11 cellular contexts compared by ENCODE assay signal in the genomic region with DNA sequence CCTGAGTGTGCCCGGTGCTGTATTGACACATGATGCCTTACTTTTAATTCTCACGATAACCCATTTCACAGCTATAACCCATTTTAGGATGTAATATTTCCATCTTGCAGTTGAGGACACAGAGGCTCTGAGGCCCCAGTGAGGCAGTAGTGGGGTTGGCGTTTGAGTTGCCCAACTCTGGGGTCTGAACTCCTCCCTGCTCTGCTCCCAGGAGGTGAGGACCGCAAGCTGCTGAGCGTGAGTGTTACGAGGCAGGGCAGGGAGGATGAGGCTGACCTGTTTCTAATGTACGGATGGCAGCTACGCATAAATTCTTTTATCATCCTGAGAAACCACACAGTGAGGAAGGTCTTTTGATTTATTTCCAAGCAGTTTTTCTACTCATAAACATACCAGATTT. TPM values are rescaled to one million over a fixed set of nuclear protein-coding genes. Genes with fewer than 3 reads are reported as not detected.
DNase-seq lines count a peak whose midpoint lies in the region; ATAC-seq, FAIRE-seq and TF ChIP-seq lines count a peak whose summit lies in the region.
"Had no signal": no experiment of that assay in that cellular context is flagged by ENCODE, and none has a peak within 500 bp of the region (broad histone marks: within the 10 kb centered on the region; RNA-seq: fewer than 3 reads in every experiment).

No MANE protein-coding gene starts in this region.

- peak overlapping the region; percentile 19 for H3K4me3 Mint-ChIP-seq in activated T-cell treated with anti-CD3 and anti-CD28 coated beads, Interleukin-2, amount 50 U/mL, for 4 hours

- H3K4me3 ChIP-seq in adipocyte (ENCODE audit: low read length) (no peak overlapping the region), left lung (no peak overlapping the region), testis (no peak overlapping the region)

- peak overlapping the region; percentile 85 for H3K9ac ChIP-seq in adipocyte (ENCODE audit: low read length)

- no peaks in the 10 kb centered on the region for H3K27me3 ChIP-seq in adipocyte (replicated peaks; ENCODE audit: control insufficient read depth, insufficient read depth, low read length)
- no peaks in the 10 kb centered on the region for H3K27me3 ChIP-seq in left lung
- H3K27me3 ChIP-seq in testis, result no peaks in the 10 kb centered on the region

- H3K9me3 ChIP-seq in adipocyte (ENCODE audit: control insufficient read depth, low read length) (no peaks in the 10 kb centered on the region), left lung (no peaks in the 10 kb centered on the region), testis (no peaks in the 10 kb centered on the region)

- TF ChIP-seq POLR2A in testis (IDR thresholded peaks at IDR 0.05) (no peak), GM12891 (IDR thresholded peaks at IDR 0.05; ENCODE audit: low read depth, low read length) (no peak)

- H3K36me3 ChIP-seq in adipocyte (ENCODE audit: control insufficient read depth, insufficient read depth, low read length, severe bottlenecking), result peaks cover 30% of the 10 kb centered on the region
- H3K36me3 ChIP-seq in left lung, result peaks cover 0 to 86% of the 10 kb centered on the region in 2 donors
- no peaks in the 10 kb centered on the region for H3K36me3 ChIP-seq in testis (ENCODE audit: low read depth, missing control alignments)

- no peak for ATAC-seq in activated T-cell treated with anti-CD3 and anti-CD28 coated beads, Interleukin-2, amount 50 U/mL, for 4 hours
- ATAC-seq in left lung, result no peak
- no peak for ATAC-seq in HG03175 (IDR thresholded peaks at IDR 0.05; ENCODE audit: unreplicated experiment)

- 80 to 83% methylated on average over 8 of the region's 8 CpGs for WGBS in testis, 2 donors

- no peak for FAIRE-seq in GM12891 (lab: Jason Lieb, UNC)

- H3K27ac ChIP-seq in left lung, result peak overlapping the region; percentile 75 to 84
- H3K27ac ChIP-seq in testis, result peak overlapping the region; percentile 85
- H3K27ac ChIP-seq: WERI-Rb-1 had no signal

- peaks cover 24% of the 10 kb centered on the region for H3K36me3 Mint-ChIP-seq in activated T-cell treated with anti-CD3 and anti-CD28 coated beads, Interleukin-2, amount 50 U/mL, for 4 hours (ENCODE audit: insufficient read depth)

- peaks cover 61% of the 10 kb centered on the region for H3K4me1 Mint-ChIP-seq in activated T-cell treated with anti-CD3 and anti-CD28 coated beads, Interleukin-2, amount 50 U/mL, for 4 hours (ENCODE audit: low read depth)

- H3K9me3 Mint-ChIP-seq in activated T-cell treated with anti-CD3 and anti-CD28 coated beads, Interleukin-2, amount 50 U/mL, for 4 hours, result no peaks in the 10 kb centered on the region

- DNase-seq in activated T-cell treated with anti-CD3 and anti-CD28 coated beads, Interleukin-2, amount 50 U/mL, for 4 hours, result no peak
- DNase-seq in activated T-cell treated with anti-CD3 and anti-CD28 coated beads, Interleukin-2, amount 50 U/mL, for 48 hours, result no peak
- DNase-seq in adipocyte (ENCODE audit: low read depth) (no peak), left lung (no peak), testis (no peak), GM12891 (ENCODE audit: insufficient read length, low spot score) (no peak), NCI-H345 treated with DMSO at 0.1 percent for 48 hours (lab: John Stamatoyannopoulos, UW; ENCODE audit: unreplicated experiment) (no peak)
- DNase-seq: GF-D8; stimulated activated CD4-positive, alpha-beta T cell treated with anti-CD3 and anti-CD28 coated beads, Interleukin-2, amount 100 ng/mL, for 48 hours; WERI-Rb-1 had no signal

- TF ChIP-seq CTCF in left lung (IDR thresholded peaks at IDR 0.05) (no peak), testis (IDR thresholded peaks at IDR 0.05) (no peak)

- H3K4me1 ChIP-seq in adipocyte (ENCODE audit: control insufficient read depth, insufficient read depth, low read length) (peaks cover 35% of the 10 kb centered on the region), left lung (peaks cover 10 to 46% of the 10 kb centered on the region in 2 donors), testis (peaks cover 29% of the 10 kb centered on the region)

- intact Hi-C loops in left lung (cut with DNase I) (no loop called here), testis (cut with DNase I; ENCODE audit: low total_unique reads) (no loop called here)

- H3K27me3 Mint-ChIP-seq in activated T-cell treated with anti-CD3 and anti-CD28 coated beads, Interleukin-2, amount 50 U/mL, for 4 hours (ENCODE audit: low read depth), result no peaks in the 10 kb centered on the region

TF ChIP-seq in GM12891, 5 proteins besides CTCF, POLR2A, EP300 and RAD21:
- no peak for TF ChIP-seq POLR2AphosphoS5 (IDR thresholded peaks at IDR 0.05; ENCODE audit: low read depth, low read length)
TF ChIP-seq in GM12891: peak in this region for 0.

RNA-seq across cellular contexts. Expression of a gene that starts 11.4 kb away (rescaled TPM):
- 10 to 100 TPM; 22.6 to 24.0 (median 23.6) TPM for total RNA-seq in activated T-cell treated with anti-CD3 and anti-CD28 coated beads, Interleukin-2, amount 50 U/mL, for 4 hours
- total RNA-seq in left lung, result 10 to 100 TPM; 61.9 to 70.6 TPM
- 10 to 100 TPM; 54.3 to 61.3 TPM for total RNA-seq in testis
- polyA plus RNA-seq in testis (ENCODE audit: insufficient read depth, low read depth, low replicate concordance), result 30.9 TPM
- polyA plus RNA-seq in GM12891 (2012; ENCODE audit: low read depth, missing spikeins), result 5.2 TPM

RNA-seq across cellular contexts. Expression of a gene that starts 11.6 kb away (rescaled TPM):
- total RNA-seq in activated T-cell treated with anti-CD3 and anti-CD28 coated beads, Interleukin-2, amount 50 U/mL, for 4 hours, result 1 to 10 TPM; 4.7 to 5.6 (median 4.8) TPM
- total RNA-seq in left lung (1 to 10 TPM; 6.2 to 7.4 TPM), testis (10 to 100 TPM; 14.0 to 18.0 TPM)
- 11.6 TPM for polyA plus RNA-seq in testis (ENCODE audit: insufficient read depth, low read depth, low replicate concordance)
- 6.8 TPM for polyA plus RNA-seq in GM12891 (2012; ENCODE audit: low read depth, missing spikeins)

RNA-seq across cellular contexts. Expression of a gene that starts 27.4 kb away (rescaled TPM):
- under 1 TPM in 1 of 3 donors, not detected in 2; 0.20 TPM for total RNA-seq in activated T-cell treated with anti-CD3 and anti-CD28 coated beads, Interleukin-2, amount 50 U/mL, for 4 hours
- total RNA-seq in left lung (10 to 100 TPM; 32.6 to 49.4 TPM), testis (10 to 100 TPM; 10.9 to 18.5 TPM)
- polyA plus RNA-seq in testis (ENCODE audit: insufficient read depth, low read depth, low replicate concordance), result 15.1 TPM
- polyA plus RNA-seq in GM12891 (2012; ENCODE audit: low read depth, missing spikeins), result not detected

RNA-seq across cellular contexts. Expression of a gene that starts 54.0 kb away (rescaled TPM):
- 10 to 100 TPM; 14.4 to 15.8 (median 15.2) TPM for total RNA-seq in activated T-cell treated with anti-CD3 and anti-CD28 coated beads, Interleukin-2, amount 50 U/mL, for 4 hours
- total RNA-seq in left lung, result 10 to 100 TPM; 14.9 to 19.4 TPM
- 10 to 100 TPM; 26.4 to 29.4 TPM for total RNA-seq in testis
- 36.9 TPM for polyA plus RNA-seq in testis (ENCODE audit: insufficient read depth, low read depth, low replicate concordance)
- 5.2 TPM for polyA plus RNA-seq in GM12891 (2012; ENCODE audit: low read depth, missing spikeins)

RNA-seq across cellular contexts. Expression of a gene that starts 54.1 kb away (rescaled TPM):
- total RNA-seq in activated T-cell treated with anti-CD3 and anti-CD28 coated beads, Interleukin-2, amount 50 U/mL, for 4 hours, result 100 to 1,000 TPM; 166 to 183 (median 167) TPM
- total RNA-seq in left lung, result 10 to 100 TPM; 42.6 to 60.9 TPM
- 100 to 1,000 TPM; 165 to 184 TPM for total RNA-seq in testis
- polyA plus RNA-seq in testis (ENCODE audit: insufficient read depth, low read depth, low replicate concordance), result 241 TPM
- polyA plus RNA-seq in GM12891 (2012; ENCODE audit: low read depth, missing spikeins), result 29.5 TPM

Comparison
In these comparisons a context has a peak if more than half of its experiments do, and no peak if none do; other contexts are left out.
1. RNA of a gene that starts 27.4 kb away (total RNA-seq): 32.6 to 49.4 TPM in left lung and 10.9 to 18.5 TPM in testis; 0.20 TPM in activated T-cell treated with anti-CD3 and anti-CD28 coated beads, Interleukin-2, amount 50 U/mL, for 4 hours; every median in the first group is over 4 times any median in the second.